In the genomic region with DNA sequence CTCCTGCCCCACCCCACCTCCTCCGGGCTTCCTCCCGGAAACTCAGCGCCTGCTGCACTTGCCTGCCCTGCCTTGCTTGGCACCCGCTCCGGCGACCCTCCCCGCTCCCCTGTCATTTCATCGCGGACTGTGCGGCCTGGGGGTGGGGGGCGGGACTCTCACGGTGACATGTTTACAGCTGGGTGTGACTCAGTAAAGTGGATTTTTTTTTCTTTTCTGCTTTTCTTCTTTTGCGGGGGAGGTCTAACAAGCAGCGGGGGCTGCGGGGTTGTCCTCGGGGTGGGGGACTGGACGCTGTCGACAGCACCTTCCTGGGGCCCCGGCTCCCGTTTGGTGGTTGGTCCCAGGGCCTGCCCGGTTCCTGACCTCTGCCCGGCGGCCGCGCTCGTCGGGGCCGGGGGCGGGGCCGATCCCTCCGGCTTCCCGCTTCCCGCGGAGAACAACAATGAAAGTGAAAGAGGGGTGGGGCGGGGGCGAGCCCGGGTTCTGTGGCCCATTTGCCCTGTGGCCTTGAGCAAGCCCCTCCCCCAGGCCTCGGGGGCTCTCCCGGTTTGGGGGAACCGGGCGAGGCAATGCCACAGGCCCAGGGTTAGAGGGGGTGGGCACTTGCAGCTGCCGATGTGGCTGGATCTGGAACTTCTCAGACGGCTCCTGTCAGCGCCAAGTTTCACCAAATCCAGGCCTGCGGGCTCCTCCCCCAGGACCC, we compare ENCODE assay signal across 8 cellular contexts. TPM values are rescaled to one million over a fixed set of nuclear protein-coding genes. Genes with fewer than 3 reads are reported as not detected.
DNase-seq lines count a peak whose midpoint lies in the region; ATAC-seq and TF ChIP-seq lines count a peak whose summit lies in the region.

No MANE protein-coding gene starts in this region.

- TF ChIP-seq CTCF in GM13976 (IDR thresholded peaks at IDR 0.05; ENCODE audit: borderline replicate concordance, control extremely low read depth, extremely low read depth, insufficient read depth, missing control alignments), result no peak
- no peak for TF ChIP-seq CTCF in endodermal cell (conservative IDR thresholded peaks at IDR 0.05)

- peaks cover 32% of the 10 kb centered on the region for H3K36me3 ChIP-seq in endodermal cell (ENCODE audit: control insufficient read depth, insufficient read depth, low read length)
- peaks cover 9% of the 10 kb centered on the region for H3K36me3 ChIP-seq in muscle layer of colon (ENCODE audit: insufficient read depth, low read length)

- no peaks in the 10 kb centered on the region for H3K9me3 Mint-ChIP-seq in activated CD8-positive, alpha-beta T cell treated with anti-CD3 and anti-CD28 coated beads, Interleukin-2, amount 10 ng/mL, durations not matched to agents 7 days and 5 days (ENCODE audit: insufficient read depth)
- H3K9me3 Mint-ChIP-seq in endodermal cell, result no peaks in the 10 kb centered on the region
- H3K9me3 Mint-ChIP-seq in stimulated activated naive CD8-positive, alpha-beta T cell treated with anti-CD3 and anti-CD28 coated beads, Interleukin-15, amount 100 ng/mL, for 72 hours, result peaks cover 0 to 5% of the 10 kb centered on the region in 2 donors

- ATAC-seq in activated CD8-positive, alpha-beta T cell treated with anti-CD3 and anti-CD28 coated beads, Interleukin-2, amount 10 ng/mL, durations not matched to agents 7 days and 5 days, result peak; percentile 40
- ATAC-seq in stimulated activated naive CD8-positive, alpha-beta T cell treated with anti-CD3 and anti-CD28 coated beads, Interleukin-15, amount 100 ng/mL, for 72 hours, result peak; percentile 66
- no peak for ATAC-seq in GM21717 (IDR thresholded peaks at IDR 0.05; ENCODE audit: unreplicated experiment)

- H3K4me1 ChIP-seq in endodermal cell (ENCODE audit: control insufficient read depth, insufficient read depth, low read length) (peaks cover 3% of the 10 kb centered on the region), muscle layer of colon (ENCODE audit: insufficient read depth, low read length) (peaks cover 8% of the 10 kb centered on the region)

- H3K27me3 Mint-ChIP-seq in activated CD8-positive, alpha-beta T cell treated with anti-CD3 and anti-CD28 coated beads, Interleukin-2, amount 10 ng/mL, durations not matched to agents 7 days and 5 days (ENCODE audit: low read depth), result peaks cover 7% of the 10 kb centered on the region
- peaks cover 22% of the 10 kb centered on the region for H3K27me3 Mint-ChIP-seq in endodermal cell (ENCODE audit: insufficient read depth)
- H3K27me3 Mint-ChIP-seq in stimulated activated naive CD8-positive, alpha-beta T cell treated with anti-CD3 and anti-CD28 coated beads, Interleukin-15, amount 100 ng/mL, for 72 hours, result peaks cover 24% of the 10 kb centered on the region

- H3K9ac ChIP-seq in endodermal cell (ENCODE audit: extremely low read depth, low read length, poor library complexity, severe bottlenecking), result peak overlapping the region; percentile 71
- no peak overlapping the region for H3K9ac ChIP-seq in muscle layer of colon (ENCODE audit: low read length)

- peak overlapping the region; percentile 66 for H3K4me3 Mint-ChIP-seq in activated CD8-positive, alpha-beta T cell treated with anti-CD3 and anti-CD28 coated beads, Interleukin-2, amount 10 ng/mL, durations not matched to agents 7 days and 5 days
- H3K4me3 Mint-ChIP-seq in endodermal cell, result peak overlapping the region; percentile 82
- peak overlapping the region; percentile 81 to 83 for H3K4me3 Mint-ChIP-seq in stimulated activated naive CD8-positive, alpha-beta T cell treated with anti-CD3 and anti-CD28 coated beads, Interleukin-15, amount 100 ng/mL, for 72 hours

- WGBS in endodermal cell (ENCODE audit: insufficient coverage in 1 of 2, insufficient read length in 1 of 2), 2 experiments, result 0 to 1% methylated on average over 5 to 44 of the region's 45 CpGs

- peaks cover 12% of the 10 kb centered on the region for H3K27me3 ChIP-seq in endodermal cell (ENCODE audit: control insufficient read depth, insufficient read depth, low read length, poor library complexity, severe bottlenecking)
- peaks cover 0 to 32% of the 10 kb centered on the region in 2 donors for H3K27me3 ChIP-seq in muscle layer of colon (ENCODE audit: control insufficient read depth in 1 of 2, insufficient read depth in 2 of 2, low read length in 2 of 2)

- H3K4me1 Mint-ChIP-seq in activated CD8-positive, alpha-beta T cell treated with anti-CD3 and anti-CD28 coated beads, Interleukin-2, amount 10 ng/mL, durations not matched to agents 7 days and 5 days (ENCODE audit: low read depth), result peaks cover 13% of the 10 kb centered on the region
- H3K4me1 Mint-ChIP-seq in endodermal cell, result peaks cover 5% of the 10 kb centered on the region
- peaks cover 39% of the 10 kb centered on the region for H3K4me1 Mint-ChIP-seq in stimulated activated naive CD8-positive, alpha-beta T cell treated with anti-CD3 and anti-CD28 coated beads, Interleukin-15, amount 100 ng/mL, for 72 hours

- in situ Hi-C loops in GM13976 (cut with MboI; ENCODE audit: low sequenced_read_pairs, unreplicated experiment), result no loop called here

- peak overlapping the region; percentile 90 for H3K27ac ChIP-seq in endodermal cell (ENCODE audit: low read depth, low read length)
- peak overlapping the region; percentile 41 for H3K27ac ChIP-seq in muscle layer of colon (ENCODE audit: low read depth, low read length)

- peaks cover 26% of the 10 kb centered on the region for H3K36me3 Mint-ChIP-seq in activated CD8-positive, alpha-beta T cell treated with anti-CD3 and anti-CD28 coated beads, Interleukin-2, amount 10 ng/mL, durations not matched to agents 7 days and 5 days (ENCODE audit: low read depth)
- H3K36me3 Mint-ChIP-seq in endodermal cell (ENCODE audit: low read depth), result peaks cover 29% of the 10 kb centered on the region

- DNase-seq in GM13976 (ENCODE audit: low spot score) (peak; percentile 82), NCI-H1092 treated with DMSO at 0.1 percent for 48 hours (lab: John Stamatoyannopoulos, UW) (peak; percentile 48), endodermal cell (peak; percentile 96), DMS114 treated with DMSO at 0.1 percent for 48 hours (lab: John Stamatoyannopoulos, UW; ENCODE audit: unreplicated experiment) (no peak)
- peak; percentile 67 for DNase-seq in activated CD8-positive, alpha-beta T cell treated with anti-CD3 and anti-CD28 coated beads, Interleukin-2, amount 10 ng/mL, durations not matched to agents 7 days and 5 days
- peak; percentile 60 to 82 for DNase-seq in stimulated activated naive CD8-positive, alpha-beta T cell treated with anti-CD3 and anti-CD28 coated beads, Interleukin-15, amount 100 ng/mL, for 72 hours

- H3K9me3 ChIP-seq in endodermal cell (ENCODE audit: control insufficient read depth, low read length), result no peaks in the 10 kb centered on the region
- H3K9me3 ChIP-seq in muscle layer of colon (ENCODE audit: low read length), result no peaks in the 10 kb centered on the region

- CTCF ChIA-PET in activated CD8-positive, alpha-beta T cell treated with anti-CD3 and anti-CD28 coated beads, Interleukin-2, amount 10 ng/mL, durations not matched to agents 7 days and 5 days (lab: Charles Lee), result interaction anchor here (0.9 to 1.7 kb wide), 2 partner anchors 8 to 28 kb away, joined by 3 to 4 read pairs; no protein-coding TSS in a partner anchor

- POLR2A ChIA-PET in activated CD8-positive, alpha-beta T cell treated with anti-CD3 and anti-CD28 coated beads, Interleukin-2, amount 10 ng/mL, durations not matched to agents 7 days and 5 days (lab: Charles Lee), result no interaction called here

- peak overlapping the region; percentile 81 for H3K4me3 ChIP-seq in endodermal cell (ENCODE audit: low read length)
- peak overlapping the region; percentile 55 to 59 for H3K4me3 ChIP-seq in muscle layer of colon (ENCODE audit: low read depth in 1 of 2, low read length in 2 of 2)

- peak overlapping the region; percentile 67 for H3K27ac Mint-ChIP-seq in activated CD8-positive, alpha-beta T cell treated with anti-CD3 and anti-CD28 coated beads, Interleukin-2, amount 10 ng/mL, durations not matched to agents 7 days and 5 days
- H3K27ac Mint-ChIP-seq in endodermal cell, result peak overlapping the region; percentile 86
- peak overlapping the region in 1 of 2 donors; percentile 37 for H3K27ac Mint-ChIP-seq in stimulated activated naive CD8-positive, alpha-beta T cell treated with anti-CD3 and anti-CD28 coated beads, Interleukin-15, amount 100 ng/mL, for 72 hours

RNA-seq across cellular contexts. Expression of gene MDK, which starts 1.0 kb away (rescaled TPM):
- 1 to 10 TPM; 6.9 to 7.4 TPM for total RNA-seq in activated CD8-positive, alpha-beta T cell treated with anti-CD3 and anti-CD28 coated beads, Interleukin-2, amount 10 ng/mL, durations not matched to agents 7 days and 5 days
- total RNA-seq in endodermal cell, result 1,000 to 10,000 TPM in 1 of 2 donors, 100 to 1,000 TPM in 1; 644 to 1,502 TPM
- polyA plus RNA-seq in endodermal cell (2013, experiment 1 of 2), result 1,103 TPM
- polyA plus RNA-seq in endodermal cell (2013, experiment 2 of 2), result 1,014 TPM

RNA-seq across cellular contexts. Expression of gene CHRM4, which starts 11.1 kb away (rescaled TPM):
- under 1 TPM; 0.37 TPM for total RNA-seq in activated CD8-positive, alpha-beta T cell treated with anti-CD3 and anti-CD28 coated beads, Interleukin-2, amount 10 ng/mL, durations not matched to agents 7 days and 5 days
- under 1 TPM in 1 of 2 donors, not detected in 1; 0.46 TPM for total RNA-seq in endodermal cell
- 0.28 TPM for polyA plus RNA-seq in endodermal cell (2013, experiment 1 of 2)
- polyA plus RNA-seq in endodermal cell (2013, experiment 2 of 2), result 0.25 TPM

RNA-seq across cellular contexts. Expression of gene DGKZ, which starts 33.2 kb away (rescaled TPM):
- 100 to 1,000 TPM; 151 to 152 TPM for total RNA-seq in activated CD8-positive, alpha-beta T cell treated with anti-CD3 and anti-CD28 coated beads, Interleukin-2, amount 10 ng/mL, durations not matched to agents 7 days and 5 days
- total RNA-seq in endodermal cell, result 10 to 100 TPM; 49.6 to 57.3 TPM
- 40.7 TPM for polyA plus RNA-seq in endodermal cell (2013, experiment 1 of 2)
- 38.7 TPM for polyA plus RNA-seq in endodermal cell (2013, experiment 2 of 2)

Comparison
In these comparisons a context has a peak if more than half of its experiments do, and no peak if none do; other contexts are left out.
1. RNA of gene MDK, which starts 1.0 kb away (total RNA-seq): 644 to 1,502 TPM in endodermal cell; 6.9 to 7.4 TPM in activated CD8-positive, alpha-beta T cell treated with anti-CD3 and anti-CD28 coated beads, Interleukin-2, amount 10 ng/mL, durations not matched to agents 7 days and 5 days; every median in the first group is over 10 times any median in the second.
2. Peak in every context shown above with its lines, with median percentiles within 50 percentile points of each other: H3K4me3 Mint-ChIP-seq.